1 cellular context compared by ENCODE assay signal in the genomic region with DNA sequence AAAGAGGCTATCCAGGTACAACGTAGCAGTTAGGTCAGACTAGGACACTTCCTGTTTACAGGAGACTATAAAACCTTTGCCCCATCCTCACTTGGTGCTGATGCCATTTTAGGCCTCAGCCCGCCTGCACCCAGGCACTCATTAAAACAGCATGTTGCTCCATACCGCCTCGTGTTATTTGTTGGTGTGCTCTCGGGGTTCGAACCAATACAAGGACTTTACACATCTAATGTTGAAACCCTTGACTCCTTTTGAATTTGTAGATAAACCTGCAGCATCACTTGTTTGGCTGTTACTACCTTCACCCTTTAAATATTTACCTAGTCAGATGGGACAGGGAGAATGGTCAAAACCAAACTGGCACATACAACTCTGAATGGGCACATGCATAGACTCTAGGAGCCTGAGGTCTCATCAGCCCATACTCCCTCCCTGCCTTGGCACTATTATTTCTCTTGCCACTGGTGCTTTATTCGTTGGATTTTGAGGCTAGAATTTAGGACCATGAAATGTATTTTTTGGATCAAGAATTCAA.
TF ChIP-seq lines count a peak whose summit lies in the region.

No MANE protein-coding gene starts in this region.

TF ChIP-seq in H1, 55 proteins besides CTCF, POLR2A, EP300 and RAD21:
- TF ChIP-seq SIN3A (conservative IDR thresholded peaks at IDR 0.05 in 1 of 2, IDR thresholded peaks at IDR 0.05 in 1 of 2; ENCODE audit: low read depth in 1 of 2, low read length in 2 of 2) (no peak), JUND (IDR thresholded peaks at IDR 0.05; ENCODE audit: low read length) (no peak), ZNF274 (IDR thresholded peaks at IDR 0.05; ENCODE audit: borderline replicate concordance, extremely low read depth, low read length) (no peak)
